In genomic region chr4:16450724-16451123, GRCh38 we compare ENCODE assay signal across 20 cellular contexts.
DNase-seq lines count a peak whose midpoint lies in the region; ATAC-seq and TF ChIP-seq lines count a peak whose summit lies in the region.
"Had no signal": no experiment of that assay in that cellular context is flagged by ENCODE, and none has a peak within 500 bp of the region (broad histone marks: within the 10 kb centered on the region; RNA-seq: fewer than 3 reads in every experiment).

No MANE protein-coding gene starts in this region.

- TF ChIP-seq POLR2A in heart left ventricle (IDR thresholded peaks at IDR 0.05), result no peak

- no peaks in the 10 kb centered on the region for H3K36me3 Mint-ChIP-seq in type B pancreatic cell

- ATAC-seq in heart left ventricle, result no peak
- no peak for ATAC-seq in right cardiac atrium
- ATAC-seq in RWPE2 (ENCODE audit: low read depth), result no peak
- ATAC-seq: stimulated activated naive CD8-positive, alpha-beta T cell treated with anti-CD3 and anti-CD28 coated beads, Interleukin-15, Interleukin-2, amounts not matched to agents 100 U/mL and 50 U/mL, for 24 hours; T-helper 17 cell had no signal

- no peaks in the 10 kb centered on the region for H3K27me3 Mint-ChIP-seq in type B pancreatic cell
- H3K27me3 Mint-ChIP-seq: T-helper 17 cell had no signal

- no peak overlapping the region for H3K4me3 ChIP-seq in heart left ventricle
- no peak overlapping the region for H3K4me3 ChIP-seq in right cardiac atrium (ENCODE audit: low read length)
- no peak overlapping the region for H3K4me3 ChIP-seq in RWPE2 (ENCODE audit: severe bottlenecking)
- no peak overlapping the region for H3K4me3 ChIP-seq in fibroblast of mammary gland (ENCODE audit: control insufficient read depth, low read depth, low read length)
- H3K4me3 ChIP-seq: colonic mucosa had no signal

- TF ChIP-seq CTCF in heart left ventricle (IDR thresholded peaks at IDR 0.05) (peak in 9 of 12 donors; percentile 12 to 41 (median 32)), RWPE2 (IDR thresholded peaks at IDR 0.05; ENCODE audit: poor library complexity, severe bottlenecking) (peak; percentile 25), fibroblast of mammary gland (conservative IDR thresholded peaks at IDR 0.05; ENCODE audit: control insufficient read depth, insufficient read depth, low read depth, low read length) (peak; percentile 27), type B pancreatic cell (conservative IDR thresholded peaks at IDR 0.05) (peak; percentile 50)

- H3K27me3 ChIP-seq in heart left ventricle (no peaks in the 10 kb centered on the region), right cardiac atrium (ENCODE audit: control insufficient read depth, insufficient read depth) (no peaks in the 10 kb centered on the region), RWPE2 (ENCODE audit: insufficient read depth, poor library complexity, severe bottlenecking) (no peaks in the 10 kb centered on the region)
- H3K27me3 ChIP-seq: colonic mucosa had no signal

- no peak overlapping the region for H3K27ac Mint-ChIP-seq in type B pancreatic cell
- H3K27ac Mint-ChIP-seq: T-helper 17 cell had no signal

- peaks cover 7% of the 10 kb centered on the region for H3K4me1 Mint-ChIP-seq in type B pancreatic cell (ENCODE audit: unreplicated experiment)
- H3K4me1 Mint-ChIP-seq: T-helper 17 cell had no signal

- H3K27ac ChIP-seq in heart left ventricle (no peak overlapping the region), right cardiac atrium (ENCODE audit: low read length) (no peak overlapping the region), RWPE2 (ENCODE audit: poor library complexity, severe bottlenecking) (no peak overlapping the region)
- H3K27ac ChIP-seq: colonic mucosa, epithelial cell of prostate had no signal

- H3K36me3 ChIP-seq in heart left ventricle (no peaks in the 10 kb centered on the region), RWPE2 (ENCODE audit: low read depth) (no peaks in the 10 kb centered on the region)
- H3K36me3 ChIP-seq: colonic mucosa had no signal

- no peaks in the 10 kb centered on the region for H3K9me3 Mint-ChIP-seq in type B pancreatic cell

- WGBS in heart left ventricle, 4 donors, result 70 to 80% (median 76%) methylated on average over 1 of the region's 1 CpG
- WGBS in right cardiac atrium, result 56% methylated on average over 1 of the region's 1 CpG

- no peak overlapping the region for H3K4me3 Mint-ChIP-seq in type B pancreatic cell
- H3K4me3 Mint-ChIP-seq: T-helper 17 cell had no signal

- DNase-seq in heart left ventricle, result no peak
- no peak for DNase-seq in right cardiac atrium
- no peak for DNase-seq in RWPE2 (ENCODE audit: low spot score)
- peak; percentile 7 for DNase-seq in fibroblast of mammary gland (ENCODE audit: low read depth)
- no peak for DNase-seq in type B pancreatic cell (ENCODE audit: extremely low spot score, unreplicated experiment)
- no peak for DNase-seq in inferior parietal cortex (ENCODE audit: extremely low spot score)
- DNase-seq in NCI-H510A treated with DMSO at 0.1 percent for 48 hours (lab: John Stamatoyannopoulos, UW), result no peak
- no peak for DNase-seq in NCI-H2227 treated with DMSO at 0.1 percent for 48 hours (lab: John Stamatoyannopoulos, UW)
- DNase-seq: ACHN; amniotic stem cell; Caco-2; colonic mucosa; HCEC 1CT; hypothalamus; NCI-H1694 treated with DMSO at 0.1 percent for 48 hours; NCI-H446; SHP77 treated with DMSO at 0.1 percent for 48 hours; stimulated activated naive CD8-positive, alpha-beta T cell treated with anti-CD3 and anti-CD28 coated beads, Interleukin-15, Interleukin-2, amounts not matched to agents 100 U/mL and 50 U/mL, for 24 hours; T-helper 17 cell had no signal

- H3K9me3 ChIP-seq in heart left ventricle, result peaks cover 0 to 4% (median 0%) of the 10 kb centered on the region in 12 donors
- no peaks in the 10 kb centered on the region for H3K9me3 ChIP-seq in right cardiac atrium (ENCODE audit: control insufficient read depth, low read length)
- no peaks in the 10 kb centered on the region for H3K9me3 ChIP-seq in RWPE2 (ENCODE audit: severe bottlenecking)
- H3K9me3 ChIP-seq: Caco-2, colonic mucosa had no signal

- intact Hi-C loops in heart left ventricle (cut with DNase I) (loop anchor here in 4 of 10 donors (10.0 kb wide), 2 partner anchors 874 to 884 kb away; no protein-coding TSS in a partner anchor), right cardiac atrium (cut with DNase I) (no loop called here)

- H3K4me1 ChIP-seq in heart left ventricle (no peaks in the 10 kb centered on the region), right cardiac atrium (ENCODE audit: control insufficient read depth, insufficient read depth, low read length) (no peaks in the 10 kb centered on the region), RWPE2 (ENCODE audit: insufficient read depth, poor library complexity, severe bottlenecking) (no peaks in the 10 kb centered on the region)
- H3K4me1 ChIP-seq: Caco-2, colonic mucosa had no signal
